Comparison of ENCODE assay signal across 24 cellular contexts in the genomic region with DNA sequence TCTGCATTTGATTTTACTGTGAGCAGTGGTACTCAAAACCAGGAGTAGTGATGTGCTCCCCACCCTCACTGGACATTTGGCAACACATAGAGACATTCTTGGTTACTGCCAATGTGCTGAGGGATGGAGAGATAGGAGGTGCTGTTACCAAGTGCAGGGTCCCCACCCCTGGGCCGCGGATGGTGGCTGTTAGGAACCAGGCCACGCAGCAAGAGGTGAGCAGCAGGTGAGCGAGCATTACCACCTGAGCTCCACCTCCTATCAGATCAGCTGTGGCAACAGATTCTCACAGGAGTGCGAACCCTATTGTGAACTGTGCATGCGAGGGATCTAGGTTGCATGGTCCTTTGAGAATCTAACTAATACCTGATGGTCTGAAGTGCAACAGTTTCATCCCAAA.
"Had no signal": no experiment of that assay in that cellular context is flagged by ENCODE, and none has a peak within 500 bp of the region (broad histone marks: within the 10 kb centered on the region; RNA-seq: fewer than 3 reads in every experiment).

No MANE protein-coding gene starts in this region.

- ATAC-seq: left lobe of liver; naive thymus-derived CD4-positive, alpha-beta T cell; right lobe of liver; stimulated activated naive B cell treated with anti-CD40 and anti-IgM and Interleukin-4, amounts not matched to agents 10 μg/mL and 1 μg/mL and 100 μg/mL, for 72 hours; upper lobe of right lung had no signal

- H3K27ac Mint-ChIP-seq: immature natural killer cell; nephron; neural progenitor cell; stimulated activated naive B cell treated with anti-CD40 and anti-IgM and Interleukin-4, amounts not matched to agents 10 μg/mL and 1 μg/mL and 100 μg/mL, for 72 hours; stimulated activated naive CD8-positive, alpha-beta T cell treated with anti-CD3 and anti-CD28 coated beads, Interleukin-15, Interleukin-2, amounts not matched to agents 100 ng/mL and 50 ng/mL, for 24 hours had no signal

- H3K27me3 ChIP-seq: dorsolateral prefrontal cortex, neural progenitor cell, right lobe of liver, transverse colon, upper lobe of right lung, uterus had no signal

- H3K9me3 ChIP-seq: prostate gland, right lobe of liver, thoracic aorta, transverse colon, upper lobe of right lung, uterus had no signal

- H3K36me3 ChIP-seq: neural progenitor cell, prostate gland, right lobe of liver, thoracic aorta, transverse colon, upper lobe of right lung, uterus had no signal

- H3K4me2 ChIP-seq: neural progenitor cell had no signal

- H3K4me3 ChIP-seq: dorsolateral prefrontal cortex, lung, neural progenitor cell, prostate gland, right lobe of liver, thoracic aorta, transverse colon, upper lobe of right lung, uterus had no signal

- H3K27me3 Mint-ChIP-seq: naive thymus-derived CD4-positive, alpha-beta T cell; stimulated activated naive B cell treated with anti-CD40 and anti-IgM and Interleukin-4, amounts not matched to agents 10 μg/mL and 1 μg/mL and 100 μg/mL, for 72 hours; stimulated activated naive CD8-positive, alpha-beta T cell treated with anti-CD3 and anti-CD28 coated beads, Interleukin-15, Interleukin-2, amounts not matched to agents 100 ng/mL and 50 ng/mL, for 24 hours had no signal

- H3K9ac ChIP-seq: neural progenitor cell, parathyroid adenoma had no signal

- H3K4me3 Mint-ChIP-seq: immature natural killer cell; naive thymus-derived CD4-positive, alpha-beta T cell; nephron; neural progenitor cell; stimulated activated naive B cell treated with anti-CD40 and anti-IgM and Interleukin-4, amounts not matched to agents 10 μg/mL and 1 μg/mL and 100 μg/mL, for 72 hours; stimulated activated naive CD8-positive, alpha-beta T cell treated with anti-CD3 and anti-CD28 coated beads, Interleukin-15, Interleukin-2, amounts not matched to agents 100 ng/mL and 50 ng/mL, for 24 hours had no signal

- H3K9me3 Mint-ChIP-seq: naive thymus-derived CD4-positive, alpha-beta T cell; nephron; neural progenitor cell; stimulated activated naive B cell treated with anti-CD40 and anti-IgM and Interleukin-4, amounts not matched to agents 10 μg/mL and 1 μg/mL and 100 μg/mL, for 72 hours; stimulated activated naive CD8-positive, alpha-beta T cell treated with anti-CD3 and anti-CD28 coated beads, Interleukin-15, Interleukin-2, amounts not matched to agents 100 ng/mL and 50 ng/mL, for 24 hours had no signal

- H3K4me1 ChIP-seq: parathyroid adenoma, prostate gland, right lobe of liver, transverse colon, upper lobe of right lung had no signal

- H2AFZ ChIP-seq: neural progenitor cell, parathyroid adenoma had no signal

- H3K27ac ChIP-seq: dorsolateral prefrontal cortex, neural progenitor cell, parathyroid adenoma, prostate gland, right lobe of liver, thoracic aorta, transverse colon, upper lobe of right lung, uterus had no signal

- H3K36me3 Mint-ChIP-seq: immature natural killer cell had no signal

- DNase-seq: dorsolateral prefrontal cortex; effector CD4-positive, alpha-beta T cell; hypothalamus; immature natural killer cell; islet precursor cell; mesendoderm; midbrain; naive thymus-derived CD4-positive, alpha-beta T cell; right lobe of liver; small intestine; stimulated activated CD4-positive, alpha-beta T cell treated with anti-CD3 and anti-CD28 coated beads, Interleukin-15, amount 100 ng/mL, for 24 hours; stimulated activated CD4-positive, alpha-beta T cell treated with anti-CD3 and anti-CD28 coated beads, Interleukin-2, amount 100 ng/mL, for 48 hours; stimulated activated naive B cell treated with anti-CD40 and anti-IgM and Interleukin-4, amounts not matched to agents 10 μg/mL and 1 μg/mL and 100 μg/mL, for 72 hours; transverse colon; upper lobe of right lung; uterus had no signal
